ENCODE assay signal across 19 cellular contexts in genomic region chr2:240739797-240740196, GRCh38. TPM values are rescaled to one million over a fixed set of nuclear protein-coding genes. Genes with fewer than 3 reads are reported as not detected.
DNase-seq lines count a peak whose midpoint lies in the region; ATAC-seq and TF ChIP-seq lines count a peak whose summit lies in the region.
"Had no signal": no experiment of that assay in that cellular context is flagged by ENCODE, and none has a peak within 500 bp of the region (broad histone marks: within the 10 kb centered on the region; RNA-seq: fewer than 3 reads in every experiment).

No MANE protein-coding gene starts in this region.

- no peak overlapping the region for H3K4me3 ChIP-seq in CD4-positive, CD25-positive, alpha-beta regulatory T cell (ENCODE audit: low read depth, low read length)
- no peak overlapping the region for H3K4me3 ChIP-seq in PC-9
- H3K4me3 ChIP-seq in Peyer's patch, result no peak overlapping the region
- no peak overlapping the region for H3K4me3 ChIP-seq in right lobe of liver
- H3K4me3 ChIP-seq: HAP-1, skin epidermis, upper lobe of left lung had no signal

- CTCF ChIA-PET in PC-9 (lab: Charles Lee), result interaction anchor here (0.7 to 1.4 kb wide), 3 partner anchors 51 to 181 kb away, joined by 4 to 11 read pairs (median 9); no protein-coding TSS in a partner anchor

- H3K4me3 Mint-ChIP-seq in CD4-positive, CD25-positive, alpha-beta regulatory T cell, result peak overlapping the region in 2 of 4 donors; percentile 35 to 54
- H3K4me3 Mint-ChIP-seq: activated T-helper 1 cell treated with anti-CD3 and anti-CD28 coated beads, Interleukin-12 subunit alpha, Interleukin-12 subunit beta, Interleukin-2, Interleukin-4 antibody, amounts not matched to agents 30 ng/mL and 10 ng/mL and 1 ng/mL, durations not matched to agents 14 hours and 24 hours and 36 hours; endodermal cell; memory B cell had no signal

- no peak overlapping the region for H2AFZ ChIP-seq in PC-9

- H3K9me2 ChIP-seq in PC-9 (ENCODE audit: insufficient read depth), result no peaks in the 10 kb centered on the region

- DNase-seq in CD4-positive, CD25-positive, alpha-beta regulatory T cell, result peak in 1 of 3 donors; percentile 10
- peak in 1 of 2 experiments; percentile 68 for DNase-seq in PC-9
- DNase-seq in activated CD8-positive, alpha-beta memory T cell treated with anti-CD3 and anti-CD28 coated beads, Interleukin-2, amount 50 U/mL, for 48 hours, result peak; percentile 56
- peak; percentile 19 for DNase-seq in left kidney (ENCODE audit: low read depth, low spot score)
- no peak for DNase-seq in NCI-H446 treated with DMSO at 0.1 percent for 48 hours (lab: John Stamatoyannopoulos, UW)
- no peak for DNase-seq in occipital lobe (lab: John Stamatoyannopoulos, UW)
- DNase-seq in Peyer's patch, result no peak
- DNase-seq in right lobe of liver, result no peak
- DNase-seq: endodermal cell, foreskin fibroblast, Karpas-422, NCI-H1694, NCI-H526 treated with DMSO at 0.1 percent for 48 hours had no signal

- BruUV-seq in PC-9 (replicated peaks; lab: Mats Ljungman, UMichigan), result no TSS peak

- no peaks in the 10 kb centered on the region for H3K36me3 Mint-ChIP-seq in CD4-positive, CD25-positive, alpha-beta regulatory T cell
- H3K36me3 Mint-ChIP-seq: memory B cell had no signal

- no peaks in the 10 kb centered on the region; the same call in 1 of the 2 replicates for H4K20me1 ChIP-seq in PC-9 (ENCODE audit: insufficient read depth)

- WGBS in right lobe of liver (ENCODE audit: insufficient coverage, low coverage, low lambda C conversion rate, missing lambda C conversion rate), result 63% methylated on average over 11 of the region's 16 CpGs

- no peaks in the 10 kb centered on the region for H3F3A ChIP-seq in PC-9 (ENCODE audit: insufficient read depth, low read depth)

- no peaks in the 10 kb centered on the region for H3K27me3 Mint-ChIP-seq in CD4-positive, CD25-positive, alpha-beta regulatory T cell

- H3K4me1 ChIP-seq in CD4-positive, CD25-positive, alpha-beta regulatory T cell (ENCODE audit: control insufficient read depth, insufficient read depth, low read length, poor library complexity, severe bottlenecking), result no peaks in the 10 kb centered on the region
- no peaks in the 10 kb centered on the region; the same call in 1 of the 2 replicates for H3K4me1 ChIP-seq in PC-9 (replicated peaks; ENCODE audit: insufficient read depth)
- no peaks in the 10 kb centered on the region for H3K4me1 ChIP-seq in Peyer's patch
- no peaks in the 10 kb centered on the region for H3K4me1 ChIP-seq in right lobe of liver
- H3K4me1 ChIP-seq: HAP-1, upper lobe of left lung had no signal

- TF ChIP-seq CTCF in PC-9 (conservative IDR thresholded peaks at IDR 0.05), result no peak
- TF ChIP-seq CTCF in Peyer's patch (IDR thresholded peaks at IDR 0.05), result no peak
- TF ChIP-seq CTCF in right lobe of liver (IDR thresholded peaks at IDR 0.05), result no peak

- H3K27ac Mint-ChIP-seq in CD4-positive, CD25-positive, alpha-beta regulatory T cell, result peak overlapping the region in 1 of 3 donors; percentile 52
- H3K27ac Mint-ChIP-seq: activated T-helper 1 cell treated with anti-CD3 and anti-CD28 coated beads, Interleukin-12 subunit alpha, Interleukin-12 subunit beta, Interleukin-2, Interleukin-4 antibody, amounts not matched to agents 30 ng/mL and 10 ng/mL and 1 ng/mL, durations not matched to agents 14 hours and 24 hours and 36 hours; endodermal cell; memory B cell had no signal

- TF ChIP-seq POLR2A in Peyer's patch (IDR thresholded peaks at IDR 0.05) (no peak), right lobe of liver (IDR thresholded peaks at IDR 0.05) (no peak)

- H3K9me3 ChIP-seq in CD4-positive, CD25-positive, alpha-beta regulatory T cell (ENCODE audit: control insufficient read depth in 2 of 2, low read length in 2 of 2), result no peaks in the 10 kb centered on the region
- H3K9me3 ChIP-seq in PC-9 (ENCODE audit: insufficient read depth, low read depth), result no peaks in the 10 kb centered on the region
- no peaks in the 10 kb centered on the region for H3K9me3 ChIP-seq in Peyer's patch
- H3K9me3 ChIP-seq in right lobe of liver, result no peaks in the 10 kb centered on the region
- H3K9me3 ChIP-seq: HAP-1, upper lobe of left lung had no signal

- POLR2A ChIA-PET in PC-9 (lab: Charles Lee; ENCODE audit: unreplicated experiment), result interaction anchor here (0.6 kb wide), 1 partner anchor 100 kb away, joined by 4 read pairs; no protein-coding TSS in a partner anchor

- H3K9me3 Mint-ChIP-seq in CD4-positive, CD25-positive, alpha-beta regulatory T cell, result peaks cover 0 to 2% (median 0%) of the 10 kb centered on the region in 7 donors
- H3K9me3 Mint-ChIP-seq: activated T-helper 1 cell treated with anti-CD3 and anti-CD28 coated beads, Interleukin-12 subunit alpha, Interleukin-12 subunit beta, Interleukin-2, Interleukin-4 antibody, amounts not matched to agents 30 ng/mL and 10 ng/mL and 1 ng/mL, durations not matched to agents 14 hours and 24 hours and 36 hours; endodermal cell; memory B cell had no signal

- peak; percentile 40 to 49 for ATAC-seq in CD4-positive, CD25-positive, alpha-beta regulatory T cell (ENCODE audit: low read depth in 2 of 2)
- ATAC-seq in right lobe of liver, result no peak

- H3K79me2 ChIP-seq in PC-9 (ENCODE audit: low read depth), result no peaks in the 10 kb centered on the region

- H3K27ac ChIP-seq in CD4-positive, CD25-positive, alpha-beta regulatory T cell (ENCODE audit: insufficient read depth, low read length, poor library complexity, severe bottlenecking), result no peak overlapping the region
- H3K27ac ChIP-seq in PC-9 (no peak overlapping the region), Peyer's patch (no peak overlapping the region), right lobe of liver (no peak overlapping the region)
- H3K27ac ChIP-seq: skin epidermis, upper lobe of left lung had no signal

- intact Hi-C loops in PC-9 (cut with micrococcal nuclease; ENCODE audit: unreplicated experiment), result no loop called here
- intact Hi-C loops in right lobe of liver (cut with DNase I), result no loop called here

- H3K27me3 ChIP-seq in CD4-positive, CD25-positive, alpha-beta regulatory T cell (ENCODE audit: control insufficient read depth, insufficient read depth, low read length), result no peaks in the 10 kb centered on the region
- peaks cover 29% of the 10 kb centered on the region for H3K27me3 ChIP-seq in PC-9 (ENCODE audit: insufficient read depth, low read depth)
- no peaks in the 10 kb centered on the region for H3K27me3 ChIP-seq in Peyer's patch
- H3K27me3 ChIP-seq in right lobe of liver, result no peaks in the 10 kb centered on the region
- H3K27me3 ChIP-seq: upper lobe of left lung had no signal

- H3K36me3 ChIP-seq in CD4-positive, CD25-positive, alpha-beta regulatory T cell (ENCODE audit: control insufficient read depth, insufficient read depth, low read length), result no peaks in the 10 kb centered on the region
- no peaks in the 10 kb centered on the region for H3K36me3 ChIP-seq in PC-9 (ENCODE audit: low read depth)
- no peaks in the 10 kb centered on the region for H3K36me3 ChIP-seq in Peyer's patch
- H3K36me3 ChIP-seq in right lobe of liver, result no peaks in the 10 kb centered on the region
- H3K36me3 ChIP-seq: upper lobe of left lung had no signal

- H3K4me2 ChIP-seq in PC-9, result 0 out of 2 replicates have a peak overlapping the region, but pooled peaks have one; percentile 16

- H3K4me1 Mint-ChIP-seq in CD4-positive, CD25-positive, alpha-beta regulatory T cell, result peaks cover 0 to 5% (median 0%) of the 10 kb centered on the region in 4 donors
- H3K4me1 Mint-ChIP-seq: endodermal cell, memory B cell had no signal

RNA-seq across cellular contexts. Expression of gene AQP12A, which starts 48.1 kb away (rescaled TPM):
- total RNA-seq in CD4-positive, CD25-positive, alpha-beta regulatory T cell, result not detected
- not detected for polyA plus RNA-seq in CD4-positive, CD25-positive, alpha-beta regulatory T cell
- total RNA-seq in PC-9 (2021) (not detected in 2 replicates), occipital lobe (not detected), Peyer's patch (1 to 10 TPM in 1 of 4 donors, not detected in 3; 9.2 TPM), right lobe of liver (not detected)
- total RNA-seq: activated T-helper 1 cell treated with anti-CD3 and anti-CD28 coated beads, Interleukin-12 subunit alpha, Interleukin-12 subunit beta, Interleukin-2, Interleukin-4 antibody, amounts not matched to agents 30 ng/mL and 10 ng/mL and 1 ng/mL, durations not matched to agents 14 hours and 24 hours and 36 hours; endodermal cell; omental fat pad; upper lobe of left lung had no signal

RNA-seq across cellular contexts. Expression of gene AQP12B, which starts 57.1 kb away (rescaled TPM):
- not detected for total RNA-seq in CD4-positive, CD25-positive, alpha-beta regulatory T cell
- polyA plus RNA-seq in CD4-positive, CD25-positive, alpha-beta regulatory T cell, result not detected
- total RNA-seq in PC-9 (2021) (not detected in 2 replicates), occipital lobe (not detected), Peyer's patch (1 to 10 TPM in 3 of 4 donors, not detected in 1; 1.9 to 9.6 (median 2.5) TPM), right lobe of liver (not detected)
- total RNA-seq: activated T-helper 1 cell treated with anti-CD3 and anti-CD28 coated beads, Interleukin-12 subunit alpha, Interleukin-12 subunit beta, Interleukin-2, Interleukin-4 antibody, amounts not matched to agents 30 ng/mL and 10 ng/mL and 1 ng/mL, durations not matched to agents 14 hours and 24 hours and 36 hours; endodermal cell; omental fat pad; upper lobe of left lung had no signal

Comparison
In these comparisons a context has a peak if more than half of its experiments do, and no peak if none do; other contexts are left out.
1. ATAC-seq: peak in CD4-positive, CD25-positive, alpha-beta regulatory T cell (2 of 2); none in right lobe of liver (0 of 4).
2. DNase-seq: peak in activated CD8-positive, alpha-beta memory T cell treated with anti-CD3 and anti-CD28 coated beads, Interleukin-2, amount 50 U/mL, for 48 hours (single experiment) and left kidney (single experiment); none in NCI-H446 treated with DMSO at 0.1 percent for 48 hours (single experiment), occipital lobe (single experiment), Peyer's patch (0 of 3) and right lobe of liver (0 of 3).